In the genomic region with DNA sequence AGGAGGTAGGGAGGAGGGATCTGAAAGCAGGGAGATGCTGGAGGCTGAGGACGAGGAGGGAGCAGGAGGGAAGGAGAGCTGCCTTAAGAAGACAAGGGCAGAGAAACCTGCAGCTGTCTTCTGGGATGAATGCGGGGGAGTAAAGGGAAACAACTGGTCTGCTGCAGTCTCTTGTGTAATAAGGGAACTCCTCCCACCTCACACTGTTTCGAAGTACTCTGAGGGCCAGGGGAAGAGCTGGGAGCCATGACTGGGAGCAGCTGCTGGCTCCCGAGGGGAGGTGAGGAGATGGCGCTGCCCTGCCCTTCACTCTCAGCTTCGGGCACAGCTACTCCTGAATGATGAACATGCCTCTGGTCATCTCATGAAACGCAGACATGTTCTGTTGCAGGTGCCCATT, we compare ENCODE assay signal across 9 cellular contexts.
DNase-seq lines count a peak whose midpoint lies in the region; ATAC-seq, FAIRE-seq and TF ChIP-seq lines count a peak whose summit lies in the region.
"Had no signal": no experiment of that assay in that cellular context is flagged by ENCODE, and none has a peak within 500 bp of the region (broad histone marks: within the 10 kb centered on the region; RNA-seq: fewer than 3 reads in every experiment).

No MANE protein-coding gene starts in this region.

- POLR2A ChIA-PET in SK-N-SH (lab: Yijun Ruan, JAX) = no interaction called here

- H3K4me2 ChIP-seq in SK-N-SH = no peak overlapping the region
- H3K4me2 ChIP-seq in MM.1S (ENCODE audit: low read depth, low read length) = no peak overlapping the region

- H3K9me2 ChIP-seq in SK-N-SH (no peaks in the 10 kb centered on the region), MM.1S (replicated peaks; ENCODE audit: insufficient read depth, low read length) (no peaks in the 10 kb centered on the region)

- ATAC-seq in HG03025 (IDR thresholded peaks at IDR 0.05; ENCODE audit: low FRiP score, unreplicated experiment) = no peak

- H3K4me1 Mint-ChIP-seq in activated T-helper 2 cell treated with anti-CD3 and anti-CD28 coated beads, Interferon-gamma antibody, Interleukin-2, Interleukin-4, amounts not matched to agents 10 μg/mL and 5 μg/mL and 100 μg/mL, durations not matched to agents 14 hours and 24 hours and 36 hours (ENCODE audit: low read depth) = no peaks in the 10 kb centered on the region

- H3F3A ChIP-seq in SK-N-SH (replicated peaks; ENCODE audit: insufficient read depth) = no peaks in the 10 kb centered on the region
- H3F3A ChIP-seq in MM.1S (ENCODE audit: insufficient read depth, low read length) = no peaks in the 10 kb centered on the region

- no peak for TF ChIP-seq RAD21 in SK-N-SH (IDR thresholded peaks at IDR 0.05; ENCODE audit: low read length)

- no peak overlapping the region for H3K9ac ChIP-seq in SK-N-SH
- no peak overlapping the region for H3K9ac ChIP-seq in MM.1S (ENCODE audit: low read length)

- DNase-seq in HTR-8/SVneo (ENCODE audit: insufficient read length, low spot score) (peak; percentile 33), iPS-NIHi7 (ENCODE audit: extremely low spot score) (peak; percentile 35), skeletal muscle cell (ENCODE audit: low read depth) (peak; percentile 61), SK-N-SH (no peak), MM.1S (no peak)
- DNase-seq in activated T-helper 2 cell treated with anti-CD3 and anti-CD28 coated beads, Interferon-gamma antibody, Interleukin-2, Interleukin-4, amounts not matched to agents 10 μg/mL and 5 μg/mL and 100 μg/mL, durations not matched to agents 14 hours and 24 hours and 36 hours (ENCODE audit: low spot score) = no peak
- no peak for DNase-seq in stimulated activated naive CD4-positive, alpha-beta T cell treated with Interleukin-2 at 50 U/mL for 16 hours (lab: John Stamatoyannopoulos, UW)
- DNase-seq: SHP77 had no signal

- H3K27me3 ChIP-seq in SK-N-SH (ENCODE audit: insufficient read depth) (no peaks in the 10 kb centered on the region), MM.1S (replicated peaks; ENCODE audit: insufficient read depth, low read length) (no peaks in the 10 kb centered on the region)

- no peak for TF ChIP-seq EP300 in SK-N-SH (IDR thresholded peaks at IDR 0.05; ENCODE audit: borderline replicate concordance in 1 of 2, low read depth in 1 of 2, low read length in 1 of 2)

- no peak for TF ChIP-seq CTCF in SK-N-SH (IDR thresholded peaks at IDR 0.05)
- TF ChIP-seq CTCF in MM.1S (IDR thresholded peaks at IDR 0.05; ENCODE audit: low read length) = no peak

- no peak overlapping the region for H3K4me3 Mint-ChIP-seq in activated T-helper 2 cell treated with anti-CD3 and anti-CD28 coated beads, Interferon-gamma antibody, Interleukin-2, Interleukin-4, amounts not matched to agents 10 μg/mL and 5 μg/mL and 100 μg/mL, durations not matched to agents 14 hours and 24 hours and 36 hours (ENCODE audit: low read depth)

- no peaks in the 10 kb centered on the region for H4K20me1 ChIP-seq in SK-N-SH (ENCODE audit: insufficient read depth)
- no peaks in the 10 kb centered on the region for H4K20me1 ChIP-seq in MM.1S (ENCODE audit: insufficient read depth, low read length)

- H3K4me1 ChIP-seq in SK-N-SH (ENCODE audit: control insufficient read depth in 1 of 2, insufficient read depth in 2 of 2, low read depth in 1 of 2, low read length in 1 of 2) = no peaks in the 10 kb centered on the region
- no peaks in the 10 kb centered on the region for H3K4me1 ChIP-seq in MM.1S (ENCODE audit: low read length)

- peak overlapping the region; percentile 38 for H3K27ac Mint-ChIP-seq in activated T-helper 2 cell treated with anti-CD3 and anti-CD28 coated beads, Interferon-gamma antibody, Interleukin-2, Interleukin-4, amounts not matched to agents 10 μg/mL and 5 μg/mL and 100 μg/mL, durations not matched to agents 14 hours and 24 hours and 36 hours

- no peaks in the 10 kb centered on the region for H3K9me3 Mint-ChIP-seq in activated T-helper 2 cell treated with anti-CD3 and anti-CD28 coated beads, Interferon-gamma antibody, Interleukin-2, Interleukin-4, amounts not matched to agents 10 μg/mL and 5 μg/mL and 100 μg/mL, durations not matched to agents 14 hours and 24 hours and 36 hours

- H3K36me3 ChIP-seq in SK-N-SH (replicated peaks in 1 of 2; ENCODE audit: control insufficient read depth in 1 of 2, insufficient read depth in 2 of 2, low read length in 1 of 2) (peaks cover 59 to 75% of the 10 kb centered on the region in 2 experiments), MM.1S (replicated peaks; ENCODE audit: insufficient read depth, low read length) (0 out of 2 replicates have a peak, but pooled peaks cover 2% of the 10 kb centered on the region)

- WGBS in SK-N-SH (ENCODE audit: low lambda C conversion rate) = 95% methylated on average over 7 of the region's 7 CpGs

- no peaks in the 10 kb centered on the region for H3K79me2 ChIP-seq in SK-N-SH (ENCODE audit: insufficient read depth)
- no peaks in the 10 kb centered on the region for H3K79me2 ChIP-seq in MM.1S (ENCODE audit: low read length)

- H3K36me3 Mint-ChIP-seq in activated T-helper 2 cell treated with anti-CD3 and anti-CD28 coated beads, Interferon-gamma antibody, Interleukin-2, Interleukin-4, amounts not matched to agents 10 μg/mL and 5 μg/mL and 100 μg/mL, durations not matched to agents 14 hours and 24 hours and 36 hours (ENCODE audit: low read depth) = peaks cover 20% of the 10 kb centered on the region

- H3K4me3 ChIP-seq in skeletal muscle cell (ENCODE audit: low read depth, low read length) (no peak overlapping the region), SK-N-SH (ENCODE audit: low read depth in 2 of 2, low read length in 1 of 2) (no peak overlapping the region), MM.1S (ENCODE audit: low read length) (no peak overlapping the region)

- no peak overlapping the region for H2AFZ ChIP-seq in SK-N-SH (ENCODE audit: low read depth)
- no peak overlapping the region for H2AFZ ChIP-seq in MM.1S (ENCODE audit: low read length)

- CTCF ChIA-PET in SK-N-SH (lab: Yijun Ruan, JAX) = interaction anchor here (0.7 to 4.4 kb wide), 8 partner anchors 9 to 417 kb away, joined by 3 to 27 read pairs (median 4); no protein-coding TSS in a partner anchor

- no peaks in the 10 kb centered on the region for H3K27me3 Mint-ChIP-seq in activated T-helper 2 cell treated with anti-CD3 and anti-CD28 coated beads, Interferon-gamma antibody, Interleukin-2, Interleukin-4, amounts not matched to agents 10 μg/mL and 5 μg/mL and 100 μg/mL, durations not matched to agents 14 hours and 24 hours and 36 hours (ENCODE audit: low read depth)

- no peak overlapping the region for H3K27ac ChIP-seq in SK-N-SH (ENCODE audit: low read depth in 2 of 2, low read length in 1 of 2)
- H3K27ac ChIP-seq in MM.1S (ENCODE audit: low read length) = no peak overlapping the region

- H3K9me3 ChIP-seq in SK-N-SH (no peaks in the 10 kb centered on the region), MM.1S (replicated peaks; ENCODE audit: insufficient read depth, low read length) (no peaks in the 10 kb centered on the region)

- intact Hi-C loops in activated T-helper 2 cell treated with anti-CD3 and anti-CD28 coated beads, Interferon-gamma antibody, Interleukin-2, Interleukin-4, amounts not matched to agents 10 μg/mL and 5 μg/mL and 100 μg/mL, durations not matched to agents 14 hours and 24 hours and 36 hours (cut with micrococcal nuclease) = no loop called here

- no peak for FAIRE-seq in HTR-8/SVneo (lab: Jason Lieb, UNC)

TF ChIP-seq in SK-N-SH, 30 proteins besides CTCF, POLR2A, EP300 and RAD21 (continues in another document):
- TF ChIP-seq, protein P1, sequence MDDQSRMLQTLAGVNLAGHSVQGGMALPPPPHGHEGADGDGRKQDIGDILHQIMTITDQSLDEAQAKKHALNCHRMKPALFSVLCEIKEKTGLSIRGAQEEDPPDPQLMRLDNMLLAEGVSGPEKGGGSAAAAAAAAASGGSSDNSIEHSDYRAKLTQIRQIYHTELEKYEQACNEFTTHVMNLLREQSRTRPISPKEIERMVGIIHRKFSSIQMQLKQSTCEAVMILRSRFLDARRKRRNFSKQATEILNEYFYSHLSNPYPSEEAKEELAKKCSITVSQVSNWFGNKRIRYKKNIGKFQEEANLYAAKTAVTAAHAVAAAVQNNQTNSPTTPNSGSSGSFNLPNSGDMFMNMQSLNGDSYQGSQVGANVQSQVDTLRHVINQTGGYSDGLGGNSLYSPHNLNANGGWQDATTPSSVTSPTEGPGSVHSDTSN (IDR thresholded peaks at IDR 0.05) = no peak
- TF ChIP-seq RCOR1 (IDR thresholded peaks at IDR 0.05; ENCODE audit: low read length) (no peak), EZH2phosphoT487 (IDR thresholded peaks at IDR 0.05; ENCODE audit: borderline replicate concordance, low read depth) (no peak), JUND (IDR thresholded peaks at IDR 0.05) (no peak), RXRA (IDR thresholded peaks at IDR 0.05; ENCODE audit: borderline replicate concordance, low read depth) (no peak), FOXJ3 (CRISPR knock-in tag; IDR thresholded peaks at IDR 0.05) (no peak), POLR2AphosphoS5 (IDR thresholded peaks at IDR 0.05; ENCODE audit: low read depth, low read length) (no peak), NRF1 (IDR thresholded peaks at IDR 0.05; ENCODE audit: low read depth, low read length) (no peak), MEF2A (IDR thresholded peaks at IDR 0.05; ENCODE audit: borderline replicate concordance, low read depth) (no peak), GATA2 (CRISPR knock-in tag; IDR thresholded peaks at IDR 0.05) (no peak), ELF1 (IDR thresholded peaks at IDR 0.05) (no peak)
- TF ChIP-seq, protein P2, sequence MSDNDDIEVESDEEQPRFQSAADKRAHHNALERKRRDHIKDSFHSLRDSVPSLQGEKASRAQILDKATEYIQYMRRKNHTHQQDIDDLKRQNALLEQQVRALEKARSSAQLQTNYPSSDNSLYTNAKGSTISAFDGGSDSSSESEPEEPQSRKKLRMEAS (IDR thresholded peaks at IDR 0.05; ENCODE audit: low read depth) = no peak

Comparison
In these comparisons a context has a peak if more than half of its experiments do, and no peak if none do; other contexts are left out.
1. DNase-seq: peak in HTR-8/SVneo (single experiment), iPS-NIHi7 (single experiment) and skeletal muscle cell (single experiment); none in activated T-helper 2 cell treated with anti-CD3 and anti-CD28 coated beads, Interferon-gamma antibody, Interleukin-2, Interleukin-4, amounts not matched to agents 10 μg/mL and 5 μg/mL and 100 μg/mL, durations not matched to agents 14 hours and 24 hours and 36 hours (single experiment), SK-N-SH (single experiment), MM.1S (single experiment) and stimulated activated naive CD4-positive, alpha-beta T cell treated with Interleukin-2 at 50 U/mL for 16 hours (single experiment).